In genomic region chr6:69589626-69590025, GRCh38 we compare ENCODE assay signal across 10 cellular contexts.
"Had no signal": no experiment of that assay in that cellular context is flagged by ENCODE, and none has a peak within 500 bp of the region (broad histone marks: within the 10 kb centered on the region; RNA-seq: fewer than 3 reads in every experiment).

No MANE protein-coding gene starts in this region.

- H3K36me3 ChIP-seq: HAP-1 had no signal

- H3K9me3 ChIP-seq: HAP-1 had no signal

- H3K4me1 ChIP-seq: HAP-1 had no signal

- DNase-seq: GM23248, GOT3, H7, HFFc6, IMR-90, KBM-7 had no signal

- ATAC-seq: HCT116 had no signal

- H3K27ac ChIP-seq: GM23248, HL-60, KMS-11 had no signal

- H2AFZ ChIP-seq: GM23248 had no signal

- H3K4me2 ChIP-seq: KMS-11 had no signal

- H3K4me3 ChIP-seq: GM23248, HAP-1 had no signal

- H3K9ac ChIP-seq: GM23248, KMS-11 had no signal
